In genomic region chr15:67190326-67190725, GRCh38 we compare ENCODE assay signal across 19 cellular contexts.
DNase-seq lines count a peak whose midpoint lies in the region; ATAC-seq and TF ChIP-seq lines count a peak whose summit lies in the region.
"Had no signal": no experiment of that assay in that cellular context is flagged by ENCODE, and none has a peak within 500 bp of the region (broad histone marks: within the 10 kb centered on the region; RNA-seq: fewer than 3 reads in every experiment).

No MANE protein-coding gene starts in this region.

- DNase-seq in Caco-2, result no peak
- DNase-seq in RWPE1 (ENCODE audit: low spot score), result no peak
- DNase-seq in memory B cell (ENCODE audit: low spot score in 2 of 2), result no peak
- DNase-seq in NCI-H774 (lab: John Stamatoyannopoulos, UW), result no peak
- DNase-seq in natural killer cell, result no peak
- DNase-seq in AML-193 (lab: John Stamatoyannopoulos, UW), result no peak
- DNase-seq: activated CD4-positive, alpha-beta T cell treated with anti-CD3 and anti-CD28 coated beads, Interleukin-2, amount 50 U/mL, for 4 hours; KBM-7; naive B cell; NCI-H2081 treated with DMSO at 0.1 percent for 48 hours; NCI-H524 treated with DMSO at 0.1 percent for 48 hours; SHP77; T-helper 1 cell had no signal

- no peaks in the 10 kb centered on the region for H3K9me3 ChIP-seq in Caco-2
- H3K9me3 ChIP-seq in subcutaneous abdominal adipose tissue (ENCODE audit: control insufficient read depth in 5 of 5, low read length in 5 of 5), result no peaks in the 10 kb centered on the region
- H3K9me3 ChIP-seq: HAP-1 had no signal

- POLR2A ChIA-PET in Caco-2 (lab: Charles Lee), result interaction anchor here (0.6 kb wide), 1 partner anchor 27 kb away, joined by 9 read pairs; no protein-coding TSS in a partner anchor
- POLR2A ChIA-PET in RWPE1 (lab: Yijun Ruan, JAX; ENCODE audit: low non-redundant PET), result no interaction called here

- no peak overlapping the region for H3K9ac ChIP-seq in subcutaneous abdominal adipose tissue (ENCODE audit: low read length in 5 of 5)

- H3K9me3 Mint-ChIP-seq in Caco-2 (ENCODE audit: unreplicated experiment) (no peaks in the 10 kb centered on the region), memory B cell (no peaks in the 10 kb centered on the region), natural killer cell (no peaks in the 10 kb centered on the region)
- H3K9me3 Mint-ChIP-seq: activated naive CD4-positive, alpha-beta T cell treated with anti-CD3 and anti-CD28 coated beads, Interleukin-2, amount 50 U/mL, for 72 hours; brain; naive B cell had no signal

- ATAC-seq in memory B cell (ENCODE audit: low read depth), result no peak
- no peak for ATAC-seq in GM21737 (IDR thresholded peaks at IDR 0.05; ENCODE audit: unreplicated experiment)
- ATAC-seq in natural killer cell, result no peak
- ATAC-seq: activated naive CD4-positive, alpha-beta T cell treated with anti-CD3 and anti-CD28 coated beads, Interleukin-2, amount 50 U/mL, for 72 hours had no signal

- H3K4me3 ChIP-seq in Caco-2 (ENCODE audit: low read depth, low read length), result no peak overlapping the region
- no peak overlapping the region for H3K4me3 ChIP-seq in subcutaneous abdominal adipose tissue (ENCODE audit: low read depth in 1 of 5, low read length in 5 of 5)
- H3K4me3 ChIP-seq: HAP-1 had no signal

- BruUV-seq in Caco-2 (replicated peaks; lab: Mats Ljungman, UMichigan), result no TSS peak

- no peaks in the 10 kb centered on the region for H3K27me3 Mint-ChIP-seq in Caco-2 (ENCODE audit: insufficient read depth, unreplicated experiment)
- H3K27me3 Mint-ChIP-seq in memory B cell, result no peaks in the 10 kb centered on the region
- H3K27me3 Mint-ChIP-seq in natural killer cell (ENCODE audit: low read depth in 2 of 2), result no peaks in the 10 kb centered on the region
- H3K27me3 Mint-ChIP-seq: brain, naive B cell had no signal

- H3K36me3 Mint-ChIP-seq in Caco-2 (ENCODE audit: insufficient read depth, unreplicated experiment) (peaks cover 76% of the 10 kb centered on the region), memory B cell (peaks cover 45% of the 10 kb centered on the region), natural killer cell (peaks cover 7% of the 10 kb centered on the region)

- H3K4me1 ChIP-seq in Caco-2 (peaks cover 10% of the 10 kb centered on the region; the same call in 1 of the 2 replicates), subcutaneous abdominal adipose tissue (ENCODE audit: control insufficient read depth in 5 of 5, insufficient read depth in 5 of 5, low read length in 5 of 5) (peaks cover 18 to 70% (median 53%) of the 10 kb centered on the region in 5 donors)
- H3K4me1 ChIP-seq: HAP-1 had no signal

- intact Hi-C loops in Caco-2 (cut with micrococcal nuclease; ENCODE audit: unreplicated experiment), result no loop called here
- intact Hi-C loops in natural killer cell (cut with micrococcal nuclease), result no loop called here

- H3K27me3 ChIP-seq in Caco-2 (replicated peaks; ENCODE audit: control insufficient read depth, insufficient read depth, low read length), result no peaks in the 10 kb centered on the region
- no peaks in the 10 kb centered on the region for H3K27me3 ChIP-seq in subcutaneous abdominal adipose tissue (ENCODE audit: control insufficient read depth in 5 of 5, insufficient read depth in 4 of 5, low read length in 5 of 5)

- CTCF ChIA-PET in Caco-2 (lab: Charles Lee) (interaction anchor here (0.6 to 0.8 kb wide), 2 partner anchors 67 to 212 kb away, joined by 3 to 4 read pairs; no protein-coding TSS in a partner anchor), RWPE1 (lab: Yijun Ruan, JAX) (interaction anchor here (1.1 kb wide), 1 partner anchor 79 kb away, joined by 4 read pairs; no protein-coding TSS in a partner anchor)

- H3K27ac ChIP-seq in RWPE1, result peak overlapping the region; percentile 19; the same call in 1 of the 2 replicates
- H3K27ac ChIP-seq in subcutaneous abdominal adipose tissue (ENCODE audit: low read depth, low read length), result peak overlapping the region; percentile 96
- H3K27ac ChIP-seq: VCaP had no signal

- H3K27ac Mint-ChIP-seq in Caco-2 (ENCODE audit: unreplicated experiment), result peak overlapping the region; percentile 69
- H3K27ac Mint-ChIP-seq in memory B cell, result peak overlapping the region; percentile 45
- H3K27ac Mint-ChIP-seq in natural killer cell, result no peak overlapping the region

- H3K36me3 ChIP-seq in Caco-2 (ENCODE audit: control insufficient read depth, insufficient read depth, low read length), result peaks cover 5% of the 10 kb centered on the region; the same call in 1 of the 2 replicates
- peaks cover 7 to 61% (median 53%) of the 10 kb centered on the region in 5 donors for H3K36me3 ChIP-seq in subcutaneous abdominal adipose tissue (ENCODE audit: control insufficient read depth in 5 of 5, insufficient read depth in 5 of 5, low read length in 5 of 5)

- TF ChIP-seq CTCF in Caco-2 (IDR thresholded peaks at IDR 0.05; ENCODE audit: insufficient read depth in 1 of 2, low read depth in 1 of 2, low read length in 1 of 2, severe bottlenecking in 1 of 2, unreplicated experiment in 1 of 2), result no peak
- TF ChIP-seq CTCF in RWPE1 (conservative IDR thresholded peaks at IDR 0.05; ENCODE audit: low read depth), result no peak
- TF ChIP-seq CTCF in natural killer cell (IDR thresholded peaks at IDR 0.05), result no peak

- H3K4me1 Mint-ChIP-seq in Caco-2 (ENCODE audit: low read depth, unreplicated experiment) (no peaks in the 10 kb centered on the region), memory B cell (peaks cover 10% of the 10 kb centered on the region), natural killer cell (peaks cover 22% of the 10 kb centered on the region in 2 donors)

- no peak overlapping the region for H3K4me3 Mint-ChIP-seq in Caco-2 (ENCODE audit: unreplicated experiment)
- no peak overlapping the region for H3K4me3 Mint-ChIP-seq in memory B cell
- no peak overlapping the region for H3K4me3 Mint-ChIP-seq in natural killer cell
- H3K4me3 Mint-ChIP-seq: brain, naive B cell had no signal

Comparison
In these comparisons a context has a peak if more than half of its experiments do, and no peak if none do; other contexts are left out.
1. H3K27ac Mint-ChIP-seq: peak in Caco-2 (single experiment) and memory B cell (single experiment); none in natural killer cell (0 of 2).